8 cellular contexts compared by ENCODE assay signal in the genomic region with DNA sequence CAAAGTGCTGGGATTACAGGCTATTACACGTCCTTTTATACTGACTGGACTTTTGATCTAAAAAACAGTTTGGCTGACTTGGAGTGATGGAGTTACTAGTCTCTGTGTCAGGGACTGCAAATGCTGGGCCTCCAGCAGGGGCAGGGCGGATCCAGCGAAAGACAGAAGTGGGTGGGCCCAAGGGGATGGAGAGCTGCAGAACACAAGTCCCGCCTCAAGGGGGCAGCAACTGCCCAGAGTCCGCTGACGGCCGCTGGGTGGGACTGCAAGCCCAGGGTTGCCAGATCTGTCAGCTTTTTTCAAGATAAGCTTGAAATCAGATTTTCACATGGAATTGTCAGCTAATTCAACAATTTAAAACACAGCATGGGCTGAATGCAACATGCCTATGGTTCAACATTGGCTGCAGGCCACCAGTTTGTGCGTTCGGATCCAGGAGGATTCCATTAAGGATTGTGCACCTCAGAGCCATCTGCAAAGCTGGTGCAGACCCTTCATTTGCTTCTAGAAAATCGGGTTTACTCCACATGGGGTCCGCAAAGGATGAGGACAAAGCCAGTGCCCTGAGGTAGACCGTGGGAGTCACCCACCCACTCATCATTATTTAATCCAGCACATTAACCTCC. TPM values are rescaled to one million over a fixed set of nuclear protein-coding genes. Genes with fewer than 3 reads are reported as not detected.
DNase-seq lines count a peak whose midpoint lies in the region; ATAC-seq and TF ChIP-seq lines count a peak whose summit lies in the region.

No MANE protein-coding gene starts in this region.

- TF ChIP-seq CTCF in GM13977 (IDR thresholded peaks at IDR 0.05; ENCODE audit: extremely low read depth, insufficient read depth, missing control alignments) = peak; percentile 98
- TF ChIP-seq CTCF in retinal pigment epithelial cell (conservative IDR thresholded peaks at IDR 0.05; ENCODE audit: low read depth, low read length) = peak; percentile 97

- DNase-seq in GM13977 (ENCODE audit: low spot score) = peak; percentile 92
- peak; percentile 18 for DNase-seq in NCI-H2081 treated with DMSO at 0.1 percent for 48 hours (lab: John Stamatoyannopoulos, UW)
- DNase-seq in T-helper 22 cell (ENCODE audit: low read depth) = peak; percentile 74
- DNase-seq in left cardiac atrium = peak; percentile 92
- DNase-seq in retinal pigment epithelial cell (ENCODE audit: low read depth) = peak; percentile 72

- H3K27ac ChIP-seq in angular gyrus (ENCODE audit: low read depth, low read length) = peak overlapping the region; percentile 82

- peak; percentile 70 for ATAC-seq in HG02981 (IDR thresholded peaks at IDR 0.05; ENCODE audit: unreplicated experiment)
- peak; percentile 89 to 97 for ATAC-seq in left cardiac atrium
- no peak for ATAC-seq in GM21367 (IDR thresholded peaks at IDR 0.05; ENCODE audit: unreplicated experiment)

- intact Hi-C loops in left cardiac atrium (cut with DNase I) = loop anchor here (1.0 to 10.0 kb wide), 4 partner anchors 102 to 269 kb away; partner anchors contain the start of genes PAFAH2 (in 2 of the 2), C1orf232 (in 1 of the 2) and ZNF593 (in 1 of the 2)

- in situ Hi-C loops in GM13977 (cut with MboI; ENCODE audit: low pct_unique_long_range_greater_than_20kb, low sequenced_read_pairs, unreplicated experiment) = loop anchor here (10.0 kb wide), 1 partner anchor 99 kb away; the partner anchor contains the start of gene PAFAH2

- H3K4me3 ChIP-seq in retinal pigment epithelial cell (ENCODE audit: low read length) = no peak overlapping the region

RNA-seq across cellular contexts. Expression of gene STMN1, which starts 10.7 kb away (rescaled TPM):
- total RNA-seq in left cardiac atrium = 10 to 100 TPM; 13.9 to 27.4 TPM

RNA-seq across cellular contexts. Expression of gene PAQR7, which starts 20.0 kb away (rescaled TPM):
- total RNA-seq in left cardiac atrium = 1 to 10 TPM; 3.2 to 3.3 TPM

RNA-seq across cellular contexts. Expression of gene AUNIP, which starts 36.2 kb away (rescaled TPM):
- under 1 TPM in 1 of 2 donors, not detected in 1; 0.53 TPM for total RNA-seq in left cardiac atrium

Comparison
In these comparisons a context has a peak if more than half of its experiments do, and no peak if none do; other contexts are left out.
1. DNase-seq: peak in every context shown above with its lines; median percentile 92 in GM13977; 92 in left cardiac atrium; 74 in T-helper 22 cell; 72 in retinal pigment epithelial cell; 18 in NCI-H2081 treated with DMSO at 0.1 percent for 48 hours.